ENCODE assay signal across 33 cellular contexts in the genomic region with DNA sequence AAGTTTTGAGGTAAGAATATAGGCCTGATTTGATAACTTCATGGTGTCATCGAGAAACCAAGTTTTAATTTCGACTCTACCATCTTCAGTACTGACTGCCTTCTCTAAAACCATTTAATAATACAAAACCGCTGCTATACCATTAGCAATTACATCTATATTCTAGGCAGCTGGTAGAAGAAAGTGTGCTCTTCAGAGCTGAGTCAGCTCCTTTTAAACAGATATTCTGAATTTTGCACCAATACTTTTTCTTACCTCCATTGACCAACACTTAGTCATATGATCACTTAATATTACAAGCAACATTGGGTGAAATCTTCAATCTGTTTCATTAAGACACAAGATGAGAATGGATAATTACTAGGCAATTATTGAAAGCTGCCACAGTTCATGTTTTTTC.
"Had no signal": no experiment of that assay in that cellular context is flagged by ENCODE, and none has a peak within 500 bp of the region (broad histone marks: within the 10 kb centered on the region; RNA-seq: fewer than 3 reads in every experiment).

No MANE protein-coding gene starts in this region.

- FAIRE-seq: astrocyte, TTC549 had no signal

- ATAC-seq: activated CD8-positive, alpha-beta T cell treated with anti-CD3 and anti-CD28 coated beads for 36 hours; activated naive CD4-positive, alpha-beta T cell treated with anti-CD3 and anti-CD28 coated beads, Interleukin-2, amount 50 U/mL, for 72 hours; activated T-cell treated with anti-CD3 and anti-CD28 coated beads, Interleukin-2, amount 50 U/mL, for 4 hours; activated T-cell treated with anti-CD3 and anti-CD28 coated beads, Interleukin-2, amount 50 U/mL, for 72 hours; activated T-helper 17 cell treated with anti-CD3 and anti-CD28 coated beads, Interleukin-2, amount 50 U/mL, for 72 hours; body of pancreas had no signal

- H3K27ac ChIP-seq: adrenal gland, body of pancreas, brain microvascular endothelial cell, breast epithelium, VCaP had no signal

- H3K36me3 ChIP-seq: adrenal gland, brain microvascular endothelial cell, breast epithelium had no signal

- H3K9me3 ChIP-seq: adrenal gland, body of pancreas, breast epithelium had no signal

- H3K4me3 ChIP-seq: adrenal gland, body of pancreas, breast epithelium had no signal

- H3K4me1 ChIP-seq: adrenal gland, body of pancreas, breast epithelium had no signal

- H3K27me3 ChIP-seq: adrenal gland, body of pancreas, brain microvascular endothelial cell, breast epithelium had no signal

- DNase-seq: activated B cell treated with CpG ODN at 0.5 μM for 24 hours; activated CD4-positive, alpha-beta memory T cell treated with anti-CD3 and anti-CD28 coated beads for 36 hours; activated CD4-positive, alpha-beta T cell treated with anti-CD3 and anti-CD28 coated beads for 4 hours; activated CD4-positive, alpha-beta T cell treated with anti-CD3 and anti-CD28 coated beads, Interleukin-2, amount 10 ng/mL, durations not matched to agents 24 days and 14 days; activated CD4-positive, alpha-beta T cell treated with anti-CD3 and anti-CD28 coated beads, Interleukin-2, amount 50 U/mL, for 1 hour; activated CD4-positive, alpha-beta T cell treated with anti-CD3 and anti-CD28 coated beads, Interleukin-2, amount 50 U/mL, for 4 hours; activated CD4-positive, CD25-positive, alpha-beta regulatory T cell treated with anti-CD3 and anti-CD28 coated beads, Interleukin-2, amount 50 U/mL, for 72 hours; activated CD8-positive, alpha-beta memory T cell treated with anti-CD3 and anti-CD28 coated beads, Interleukin-2, amount 50 U/mL, for 4 hours; activated CD8-positive, alpha-beta T cell treated with anti-CD3 and anti-CD28 coated beads for 36 hours; activated effector memory CD4-positive, alpha-beta T cell treated with anti-CD3 and anti-CD28 coated beads, Interleukin-2, amount 50 U/mL, for 16 hours; activated gamma-delta T cell treated with Interleukin-2 at 50 U/mL for 16 hours; activated naive CD4-positive, alpha-beta T cell; activated naive CD4-positive, alpha-beta T cell treated with anti-CD3 and anti-CD28 coated beads for 36 hours; activated naive CD4-positive, alpha-beta T cell treated with anti-CD3 and anti-CD28 coated beads, Interleukin-2, amount 50 U/mL, for 16 hours; activated naive CD8-positive, alpha-beta T cell treated with anti-CD3 and anti-CD28 coated beads for 36 hours; activated T-cell treated with anti-CD3 and anti-CD28 coated beads for 4 hours; activated T-cell treated with anti-CD3 and anti-CD28 coated beads, Interleukin-2, amount 50 U/mL, for 1 hour; activated T-cell treated with anti-CD3 and anti-CD28 coated beads, Interleukin-2, amount 50 U/mL, for 4 hours; activated T-cell treated with anti-CD3 and anti-CD28 coated beads, Interleukin-2, amount 50 U/mL, for 72 hours; adrenal gland; amniotic stem cell; aorta; body of pancreas; brain microvascular endothelial cell; central memory CD4-positive, alpha-beta T cell; T-helper 2 cell; T-helper 9 cell had no signal
